Comparison of ENCODE assay signal across 2 cellular contexts in the genomic region with DNA sequence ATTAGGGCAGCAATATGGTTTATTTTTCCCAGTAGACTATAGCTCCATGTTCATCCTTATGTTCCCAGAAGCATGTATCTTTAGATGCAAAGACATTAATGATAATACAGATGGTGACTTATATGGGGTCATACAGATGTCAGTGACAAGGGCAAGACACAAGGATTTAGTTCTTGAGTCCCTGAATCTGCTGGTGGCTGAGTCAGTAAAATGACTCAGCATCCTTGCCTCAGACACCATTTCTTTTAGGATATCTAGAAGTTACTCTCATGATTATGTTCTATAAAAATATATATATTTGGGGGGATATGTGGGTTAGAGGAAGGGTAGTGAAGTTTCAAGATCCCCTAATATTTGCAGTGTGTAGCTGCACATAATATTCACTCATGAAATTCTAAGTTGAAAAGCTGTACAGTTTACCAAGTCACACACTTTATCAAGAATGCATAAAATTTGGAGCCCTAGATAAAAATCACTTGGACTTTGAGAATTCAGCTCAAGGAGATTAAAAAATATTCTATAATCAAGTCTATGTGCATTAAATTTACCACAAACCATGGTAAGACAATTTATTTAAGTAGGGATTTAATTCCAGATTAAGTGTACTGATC.
TF ChIP-seq lines count a peak whose summit lies in the region.

No MANE protein-coding gene starts in this region.

TF ChIP-seq in A549, 52 proteins besides CTCF, POLR2A, EP300 and RAD21:
- TF ChIP-seq, protein P1, sequence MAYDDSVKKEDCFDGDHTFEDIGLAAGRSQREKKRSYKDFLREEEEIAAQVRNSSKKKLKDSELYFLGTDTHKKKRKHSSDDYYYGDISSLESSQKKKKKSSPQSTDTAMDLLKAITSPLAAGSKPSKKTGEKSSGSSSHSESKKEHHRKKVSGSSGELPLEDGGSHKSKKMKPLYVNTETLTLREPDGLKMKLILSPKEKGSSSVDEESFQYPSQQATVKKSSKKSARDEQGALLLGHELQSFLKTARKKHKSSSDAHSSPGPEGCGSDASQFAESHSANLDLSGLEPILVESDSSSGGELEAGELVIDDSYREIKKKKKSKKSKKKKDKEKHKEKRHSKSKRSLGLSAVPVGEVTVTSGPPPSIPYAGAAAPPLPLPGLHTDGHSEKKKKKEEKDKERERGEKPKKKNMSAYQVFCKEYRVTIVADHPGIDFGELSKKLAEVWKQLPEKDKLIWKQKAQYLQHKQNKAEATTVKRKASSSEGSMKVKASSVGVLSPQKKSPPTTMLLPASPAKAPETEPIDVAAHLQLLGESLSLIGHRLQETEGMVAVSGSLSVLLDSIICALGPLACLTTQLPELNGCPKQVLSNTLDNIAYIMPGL (CRISPR knock-in tag; IDR thresholded peaks at IDR 0.05; ENCODE audit: borderline replicate concordance) = no peak
- TF ChIP-seq MAFK (IDR thresholded peaks at IDR 0.05; ENCODE audit: partially characterized antibody) (peak; percentile 43), FOSL2 (IDR thresholded peaks at IDR 0.05) (no peak), FOSL2 (CRISPR knock-in tag; IDR thresholded peaks at IDR 0.05) (0 out of 2 replicates have a peak, but pooled peaks have one; percentile 5)

TF ChIP-seq in IMR-90, 13 proteins besides CTCF, POLR2A, EP300 and RAD21 (continued from another document):
- TF ChIP-seq SMC3 (IDR thresholded peaks at IDR 0.05; ENCODE audit: low read depth, low read length) (no peak), MAFK (IDR thresholded peaks at IDR 0.05; ENCODE audit: low read depth, low read length) (peak; percentile 75)
